In genomic region chr6:28399370-28400121, GRCh38 we compare ENCODE assay signal across 8 cellular contexts. TPM values are rescaled to one million over a fixed set of nuclear protein-coding genes. Genes with fewer than 3 reads are reported as not detected.
DNase-seq lines count a peak whose midpoint lies in the region; ATAC-seq, FAIRE-seq and TF ChIP-seq lines count a peak whose summit lies in the region.

ZSCAN12 (minus strand) TSS chr6:28399747; CDS start chr6:28398405, 1,342 bp downstream.

- H3K9me3 Mint-ChIP-seq in immature natural killer cell = peaks cover 0 to 3% (median 0%) of the 10 kb centered on the region in 6 donors

- peak within 1 kb of the TSS; percentile 85 to 91 (median 88) for H3K27ac Mint-ChIP-seq in immature natural killer cell

- no peaks in the 10 kb centered on the region for H3K36me3 ChIP-seq in bronchial epithelial cell (ENCODE audit: control insufficient read depth, insufficient read depth, low read length)

- TF ChIP-seq CTCF in GM12875 (IDR thresholded peaks at IDR 0.05; ENCODE audit: borderline replicate concordance, insufficient read depth, low read depth, low read length) (peak; percentile 49), WI38 (IDR thresholded peaks at IDR 0.05; ENCODE audit: low read depth, low read length) (peak; percentile 52), bronchial epithelial cell (IDR thresholded peaks at IDR 0.05; ENCODE audit: insufficient read depth, low read length, severe bottlenecking) (peak; percentile 78)

- peaks cover 7 to 19% (median 7%) of the 10 kb centered on the region in 3 donors for H3K27me3 Mint-ChIP-seq in immature natural killer cell (ENCODE audit: low read depth in 3 of 3)

- peaks cover 42 to 57% of the 10 kb centered on the region in 2 donors for H3K4me1 Mint-ChIP-seq in immature natural killer cell

- H3K4me3 ChIP-seq in GM12875 (ENCODE audit: low read depth, low read length) (peak within 1 kb of the TSS; percentile 57), WI38 (ENCODE audit: low read depth, low read length) (peak within 1 kb of the TSS; percentile 97), bronchial epithelial cell (ENCODE audit: low read depth, low read length) (peak within 1 kb of the TSS; percentile 50)

- H3K4me3 Mint-ChIP-seq in immature natural killer cell = peak within 1 kb of the TSS; percentile 91 to 95 (median 92)

- ATAC-seq in HG02798 (IDR thresholded peaks at IDR 0.05; ENCODE audit: poor library complexity, unreplicated experiment) = peak; percentile 93
- no peak for ATAC-seq in GM18870 (IDR thresholded peaks at IDR 0.05; ENCODE audit: unreplicated experiment)

- no peak for FAIRE-seq in bronchial epithelial cell (lab: Jason Lieb, UNC)

- no peaks in the 10 kb centered on the region for H3K27me3 ChIP-seq in bronchial epithelial cell (ENCODE audit: control insufficient read depth, insufficient read depth, low read length)

- peaks cover 8 to 21% (median 19%) of the 10 kb centered on the region in 3 donors for H3K36me3 Mint-ChIP-seq in immature natural killer cell

- DNase-seq in NCI-H2029 treated with DMSO at 0.1 percent for 48 hours (lab: John Stamatoyannopoulos, UW) = peak; percentile 65
- peak; percentile 49 for DNase-seq in bronchial epithelial cell (ENCODE audit: low read depth)
- peak; percentile 78 to 87 (median 82) for DNase-seq in immature natural killer cell
- peak; percentile 58 for DNase-seq in smooth muscle cell of the brain vasculature (ENCODE audit: low read depth, low spot score)

RNA-seq across cellular contexts. Expression of gene ZSCAN12, which starts in this region (rescaled TPM):
- 4.7 and 6.8 TPM in 2 replicates for total RNA-seq in bronchial epithelial cell
- polyA plus RNA-seq in immature natural killer cell = 1 to 10 TPM; 1.6 to 3.4 (median 1.9) TPM
